Comparison of ENCODE assay signal across 18 cellular contexts in the genomic region with DNA sequence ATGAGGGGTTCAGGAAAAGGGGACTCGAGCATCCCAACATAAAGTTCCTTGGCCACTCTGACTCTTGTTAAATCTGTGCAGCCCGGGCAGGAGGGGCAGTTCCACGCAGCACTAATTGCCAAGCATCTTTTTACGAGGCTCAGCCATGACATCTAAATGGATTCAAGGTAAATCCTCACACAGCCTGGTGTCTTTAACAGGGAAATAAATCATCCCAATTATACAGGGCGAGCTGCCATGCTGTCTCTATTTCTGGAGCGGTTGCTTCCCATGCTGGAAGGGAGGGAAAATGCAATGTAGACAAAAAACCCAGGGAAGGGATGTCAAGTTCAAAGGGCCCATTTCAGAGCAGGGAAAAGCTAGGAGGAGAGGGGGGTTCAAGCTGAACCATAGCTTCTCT.
"Had no signal": no experiment of that assay in that cellular context is flagged by ENCODE, and none has a peak within 500 bp of the region (broad histone marks: within the 10 kb centered on the region; RNA-seq: fewer than 3 reads in every experiment).

No MANE protein-coding gene starts in this region.

- H3K9me3 ChIP-seq: neutrophil had no signal

- ATAC-seq: activated CD8-positive, alpha-beta memory T cell treated with anti-CD3 and anti-CD28 coated beads, Interleukin-2, amount 10 ng/mL, durations not matched to agents 7 days and 5 days; naive thymus-derived CD4-positive, alpha-beta T cell; stimulated activated naive CD8-positive, alpha-beta T cell treated with anti-CD3 and anti-CD28 coated beads, Interleukin-15, amount 100 ng/mL, for 72 hours had no signal

- H3K4me3 ChIP-seq: ascending aorta, lung had no signal

- DNase-seq: activated CD4-positive, alpha-beta memory T cell treated with anti-CD3 and anti-CD28 coated beads for 36 hours; activated CD4-positive, alpha-beta T cell treated with anti-CD3 and anti-CD28 coated beads for 1 hour; activated CD8-positive, alpha-beta memory T cell treated with anti-CD3 and anti-CD28 coated beads, Interleukin-2, amount 10 ng/mL, durations not matched to agents 7 days and 5 days; activated naive CD4-positive, alpha-beta T cell treated with anti-CD3 and anti-CD28 coated beads, Interleukin-2, amount 10 ng/mL, durations not matched to agents 7 days and 5 days; activated T-cell treated with anti-CD3 and anti-CD28 coated beads, Interleukin-2, amount 50 U/mL, for 1 hour; dermis blood vessel endothelial cell; hypothalamus; kidney glomerular epithelial cell; naive thymus-derived CD4-positive, alpha-beta T cell; retina; small intestine; stimulated activated CD4-positive, alpha-beta T cell treated with anti-CD3 and anti-CD28 coated beads, Interleukin-4, amount 100 ng/mL, for 4 hours; stimulated activated CD8-positive, alpha-beta memory T cell treated with anti-CD3 and anti-CD28 coated beads, Interleukin-4, amount 100 ng/mL, for 48 hours; stimulated activated naive CD8-positive, alpha-beta T cell treated with anti-CD3 and anti-CD28 coated beads, Interleukin-15, amount 100 ng/mL, for 72 hours had no signal

- H3K4me1 ChIP-seq: ascending aorta had no signal

- H3K27me3 ChIP-seq: ascending aorta, neutrophil had no signal

- H3K27ac ChIP-seq: ascending aorta, epithelial cell of prostate had no signal

- H3K36me3 ChIP-seq: ascending aorta, neutrophil had no signal
